Comparison of ENCODE assay signal across 8 cellular contexts in genomic region chr21:36297938-36298572, GRCh38. TPM values are rescaled to one million over a fixed set of nuclear protein-coding genes. Genes with fewer than 3 reads are reported as not detected.
DNase-seq lines count a peak whose midpoint lies in the region; ATAC-seq and TF ChIP-seq lines count a peak whose summit lies in the region.

No MANE protein-coding gene starts in this region.

- intact Hi-C loops in MCF 10A (cut with micrococcal nuclease) (no loop called here), stomach (cut with DNase I; ENCODE audit: low total_unique reads) (no loop called here)

- BruUV-seq in MCF 10A (replicated peaks; lab: Mats Ljungman, UMichigan), result no TSS peak

- no peaks in the 10 kb centered on the region for H3K27me3 Mint-ChIP-seq in T-helper 2 cell treated with Interferon-gamma antibody and Interleukin-4, amounts not matched to agents 5 μg/mL and 100 μg/mL, for 36 hours (ENCODE audit: low read depth)
- no peaks in the 10 kb centered on the region for H3K27me3 Mint-ChIP-seq in MCF 10A (ENCODE audit: insufficient read depth, unreplicated experiment)

- ATAC-seq in GM19328 (IDR thresholded peaks at IDR 0.05; ENCODE audit: unreplicated experiment), result peak; percentile 95
- ATAC-seq in HG03442 (IDR thresholded peaks at IDR 0.05; ENCODE audit: unreplicated experiment), result peak; percentile 96

- H3K4me1 ChIP-seq in stomach, result peaks cover 6 to 31% (median 11%) of the 10 kb centered on the region in 4 donors

- H3K36me3 Mint-ChIP-seq in T-helper 2 cell treated with Interferon-gamma antibody and Interleukin-4, amounts not matched to agents 5 μg/mL and 100 μg/mL, for 36 hours (ENCODE audit: low read depth), result peaks cover 16% of the 10 kb centered on the region
- peaks cover 4% of the 10 kb centered on the region for H3K36me3 Mint-ChIP-seq in MCF 10A (ENCODE audit: insufficient read depth, unreplicated experiment)

- H3K4me3 ChIP-seq in stomach, result peak overlapping the region in 3 of 4 donors; percentile 13 to 25 (median 20)
- H3K4me3 ChIP-seq in WERI-Rb-1 (ENCODE audit: low read depth, low read length), result no peak overlapping the region

- H3K27me3 ChIP-seq in stomach (no peaks in the 10 kb centered on the region), WERI-Rb-1 (ENCODE audit: insufficient read depth, low read depth, severe bottlenecking) (no peaks in the 10 kb centered on the region)

- H3K27ac ChIP-seq in stomach (peak overlapping the region; percentile 56 to 84 (median 71)), WERI-Rb-1 (no peak overlapping the region)

- no peak for TF ChIP-seq EP300 in stomach (IDR thresholded peaks at IDR 0.05)

- 17 to 36% (median 17%) methylated on average over 9 to 10 of the region's 10 CpGs for WGBS in stomach, 5 donors

- peaks cover 7 to 23% (median 21%) of the 10 kb centered on the region in 4 donors for H3K36me3 ChIP-seq in stomach
- peaks cover 14% of the 10 kb centered on the region for H3K36me3 ChIP-seq in WERI-Rb-1

- H3K27ac Mint-ChIP-seq in T-helper 2 cell treated with Interferon-gamma antibody and Interleukin-4, amounts not matched to agents 5 μg/mL and 100 μg/mL, for 36 hours, result peak overlapping the region; percentile 97
- peak overlapping the region; percentile 83 for H3K27ac Mint-ChIP-seq in MCF 10A (ENCODE audit: low read depth, unreplicated experiment)

- H3K9me3 ChIP-seq in stomach (no peaks in the 10 kb centered on the region), WERI-Rb-1 (ENCODE audit: severe bottlenecking) (peaks cover 4% of the 10 kb centered on the region)

- TF ChIP-seq POLR2A in stomach (IDR thresholded peaks at IDR 0.05), result no peak

- DNase-seq in AG20443 (ENCODE audit: low spot score), result peak; percentile 85
- peak; percentile 67 for DNase-seq in T-helper 2 cell treated with Interferon-gamma antibody and Interleukin-4, amounts not matched to agents 5 μg/mL and 100 μg/mL, for 36 hours (ENCODE audit: low spot score)
- peak; percentile 22 for DNase-seq in MCF 10A (ENCODE audit: unreplicated experiment)
- peak; percentile 80 for DNase-seq in mucosa of gallbladder (ENCODE audit: low spot score)
- peak; percentile 56 for DNase-seq in stomach
- no peak for DNase-seq in WERI-Rb-1

- peaks cover 33% of the 10 kb centered on the region for H3K4me1 Mint-ChIP-seq in T-helper 2 cell treated with Interferon-gamma antibody and Interleukin-4, amounts not matched to agents 5 μg/mL and 100 μg/mL, for 36 hours (ENCODE audit: low read depth)
- H3K4me1 Mint-ChIP-seq in MCF 10A (ENCODE audit: insufficient read depth, unreplicated experiment), result peaks cover 19% of the 10 kb centered on the region

- POLR2A ChIA-PET in MCF 10A (lab: Yijun Ruan, JAX), result interaction anchor here (1.0 to 7.1 kb wide), 5 partner anchors 9 to 67 kb away, joined by 3 to 66 read pairs (median 4); partner anchors contain the start of gene MORC3

- TF ChIP-seq CTCF in MCF 10A (IDR thresholded peaks at IDR 0.05; ENCODE audit: unreplicated experiment), result no peak
- no peak for TF ChIP-seq CTCF in stomach (IDR thresholded peaks at IDR 0.05)
- no peak for TF ChIP-seq CTCF in WERI-Rb-1 (IDR thresholded peaks at IDR 0.05; ENCODE audit: low read depth, low read length)

- H3K9me3 Mint-ChIP-seq in T-helper 2 cell treated with Interferon-gamma antibody and Interleukin-4, amounts not matched to agents 5 μg/mL and 100 μg/mL, for 36 hours, result no peaks in the 10 kb centered on the region
- no peaks in the 10 kb centered on the region for H3K9me3 Mint-ChIP-seq in MCF 10A (ENCODE audit: unreplicated experiment)

- CTCF ChIA-PET in MCF 10A (lab: Yijun Ruan, JAX), result interaction anchor here (0.6 to 0.7 kb wide), 2 partner anchors 86 to 1400 kb away, joined by 3 to 4 read pairs; no protein-coding TSS in a partner anchor

- peak overlapping the region; percentile 78 for H3K4me3 Mint-ChIP-seq in T-helper 2 cell treated with Interferon-gamma antibody and Interleukin-4, amounts not matched to agents 5 μg/mL and 100 μg/mL, for 36 hours
- H3K4me3 Mint-ChIP-seq in MCF 10A (ENCODE audit: unreplicated experiment), result peak overlapping the region; percentile 28

RNA-seq across cellular contexts. Expression of gene MORC3, which starts 21.9 kb away (rescaled TPM):
- 31.1 and 32.3 TPM in 2 replicates for total RNA-seq in MCF 10A (2022)
- 31.7 TPM for total RNA-seq in mucosa of gallbladder
- 10 to 100 TPM; 11.9 to 95.1 (median 57.8) TPM for total RNA-seq in stomach
- polyA plus RNA-seq in stomach, result 10 to 100 TPM in 2 of 3 donors, 1 to 10 TPM in 1; 8.0 to 14.2 (median 11.0) TPM
